Comparison of ENCODE assay signal across 1 cellular context in the genomic region with DNA sequence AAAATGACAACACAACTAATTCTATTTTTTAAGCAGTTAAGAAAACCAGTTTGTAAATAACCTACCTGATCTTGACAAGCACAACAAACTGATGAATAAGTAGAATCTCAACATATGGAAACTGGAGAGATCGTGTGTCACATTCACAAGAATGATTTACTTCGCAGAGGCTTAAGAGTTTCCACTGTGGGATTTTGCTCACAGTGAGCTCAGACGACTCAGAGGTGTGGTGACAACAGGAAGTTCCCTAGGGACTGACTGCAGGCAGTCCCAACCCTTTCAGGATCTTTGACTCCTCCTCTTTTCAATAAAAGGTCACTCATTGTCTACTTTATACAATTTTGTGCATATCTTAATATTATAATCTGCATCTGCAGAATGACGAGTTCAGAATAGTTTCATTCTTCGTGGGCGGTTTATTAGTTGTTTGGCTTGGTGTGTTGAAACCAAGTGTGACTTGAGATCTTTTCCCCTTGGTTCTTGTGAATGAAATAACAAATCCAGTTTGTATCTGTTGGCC.
TF ChIP-seq lines count a peak whose summit lies in the region.

TSS of gene LIPH (minus strand) at position 231 of the 520 bp plus-strand sequence. CDS start at position 114, 117 bp downstream.

TF ChIP-seq in GM12878, 131 proteins besides CTCF, POLR2A, EP300 and RAD21 (continued from another document and continues in another):
- TF ChIP-seq PRDM15 (CRISPR knock-in tag; IDR thresholded peaks at IDR 0.05) = no peak
- no peak for TF ChIP-seq E4F1 (IDR thresholded peaks at IDR 0.05; ENCODE audit: borderline replicate concordance, partially characterized antibody)
- no peak for TF ChIP-seq PML (IDR thresholded peaks at IDR 0.05; ENCODE audit: low read length)
- no peak for TF ChIP-seq TARDBP (IDR thresholded peaks at IDR 0.05; ENCODE audit: borderline replicate concordance)
- TF ChIP-seq CREM (IDR thresholded peaks at IDR 0.05; ENCODE audit: low read depth) = no peak
- no peak for TF ChIP-seq TCF7 (IDR thresholded peaks at IDR 0.05; ENCODE audit: borderline replicate concordance)
- no peak for TF ChIP-seq IRF4 (IDR thresholded peaks at IDR 0.05; ENCODE audit: low read depth, low read length)
- TF ChIP-seq STAT1 (conservative IDR thresholded peaks at IDR 0.05) = no peak
- TF ChIP-seq BCLAF1 (IDR thresholded peaks at IDR 0.05) = no peak
- peak; percentile 96 for TF ChIP-seq MEF2B (IDR thresholded peaks at IDR 0.05; ENCODE audit: partially characterized antibody, poor library complexity, severe bottlenecking)
- no peak for TF ChIP-seq NFXL1 (IDR thresholded peaks at IDR 0.05; ENCODE audit: borderline replicate concordance)
- TF ChIP-seq EED (IDR thresholded peaks at IDR 0.05; ENCODE audit: low read depth) = peak; percentile 77
- TF ChIP-seq CHD1 (IDR thresholded peaks at IDR 0.05; ENCODE audit: low read depth, low read length) = no peak
- TF ChIP-seq, protein P1, sequence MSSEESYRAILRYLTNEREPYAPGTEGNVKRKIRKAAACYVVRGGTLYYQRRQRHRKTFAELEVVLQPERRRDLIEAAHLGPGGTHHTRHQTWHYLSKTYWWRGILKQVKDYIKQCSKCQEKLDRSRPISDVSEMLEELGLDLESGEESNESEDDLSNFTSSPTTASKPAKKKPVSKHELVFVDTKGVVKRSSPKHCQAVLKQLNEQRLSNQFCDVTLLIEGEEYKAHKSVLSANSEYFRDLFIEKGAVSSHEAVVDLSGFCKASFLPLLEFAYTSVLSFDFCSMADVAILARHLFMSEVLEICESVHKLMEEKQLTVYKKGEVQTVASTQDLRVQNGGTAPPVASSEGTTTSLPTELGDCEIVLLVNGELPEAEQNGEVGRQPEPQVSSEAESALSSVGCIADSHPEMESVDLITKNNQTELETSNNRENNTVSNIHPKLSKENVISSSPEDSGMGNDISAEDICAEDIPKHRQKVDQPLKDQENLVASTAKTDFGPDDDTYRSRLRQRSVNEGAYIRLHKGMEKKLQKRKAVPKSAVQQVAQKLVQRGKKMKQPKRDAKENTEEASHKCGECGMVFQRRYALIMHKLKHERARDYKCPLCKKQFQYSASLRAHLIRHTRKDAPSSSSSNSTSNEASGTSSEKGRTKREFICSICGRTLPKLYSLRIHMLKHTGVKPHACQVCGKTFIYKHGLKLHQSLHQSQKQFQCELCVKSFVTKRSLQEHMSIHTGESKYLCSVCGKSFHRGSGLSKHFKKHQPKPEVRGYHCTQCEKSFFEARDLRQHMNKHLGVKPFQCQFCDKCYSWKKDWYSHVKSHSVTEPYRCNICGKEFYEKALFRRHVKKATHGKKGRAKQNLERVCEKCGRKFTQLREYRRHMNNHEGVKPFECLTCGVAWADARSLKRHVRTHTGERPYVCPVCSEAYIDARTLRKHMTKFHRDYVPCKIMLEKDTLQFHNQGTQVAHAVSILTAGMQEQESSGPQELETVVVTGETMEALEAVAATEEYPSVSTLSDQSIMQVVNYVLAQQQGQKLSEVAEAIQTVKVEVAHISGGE (CRISPR knock-in tag; IDR thresholded peaks at IDR 0.05) = no peak
- TF ChIP-seq, protein P2, sequence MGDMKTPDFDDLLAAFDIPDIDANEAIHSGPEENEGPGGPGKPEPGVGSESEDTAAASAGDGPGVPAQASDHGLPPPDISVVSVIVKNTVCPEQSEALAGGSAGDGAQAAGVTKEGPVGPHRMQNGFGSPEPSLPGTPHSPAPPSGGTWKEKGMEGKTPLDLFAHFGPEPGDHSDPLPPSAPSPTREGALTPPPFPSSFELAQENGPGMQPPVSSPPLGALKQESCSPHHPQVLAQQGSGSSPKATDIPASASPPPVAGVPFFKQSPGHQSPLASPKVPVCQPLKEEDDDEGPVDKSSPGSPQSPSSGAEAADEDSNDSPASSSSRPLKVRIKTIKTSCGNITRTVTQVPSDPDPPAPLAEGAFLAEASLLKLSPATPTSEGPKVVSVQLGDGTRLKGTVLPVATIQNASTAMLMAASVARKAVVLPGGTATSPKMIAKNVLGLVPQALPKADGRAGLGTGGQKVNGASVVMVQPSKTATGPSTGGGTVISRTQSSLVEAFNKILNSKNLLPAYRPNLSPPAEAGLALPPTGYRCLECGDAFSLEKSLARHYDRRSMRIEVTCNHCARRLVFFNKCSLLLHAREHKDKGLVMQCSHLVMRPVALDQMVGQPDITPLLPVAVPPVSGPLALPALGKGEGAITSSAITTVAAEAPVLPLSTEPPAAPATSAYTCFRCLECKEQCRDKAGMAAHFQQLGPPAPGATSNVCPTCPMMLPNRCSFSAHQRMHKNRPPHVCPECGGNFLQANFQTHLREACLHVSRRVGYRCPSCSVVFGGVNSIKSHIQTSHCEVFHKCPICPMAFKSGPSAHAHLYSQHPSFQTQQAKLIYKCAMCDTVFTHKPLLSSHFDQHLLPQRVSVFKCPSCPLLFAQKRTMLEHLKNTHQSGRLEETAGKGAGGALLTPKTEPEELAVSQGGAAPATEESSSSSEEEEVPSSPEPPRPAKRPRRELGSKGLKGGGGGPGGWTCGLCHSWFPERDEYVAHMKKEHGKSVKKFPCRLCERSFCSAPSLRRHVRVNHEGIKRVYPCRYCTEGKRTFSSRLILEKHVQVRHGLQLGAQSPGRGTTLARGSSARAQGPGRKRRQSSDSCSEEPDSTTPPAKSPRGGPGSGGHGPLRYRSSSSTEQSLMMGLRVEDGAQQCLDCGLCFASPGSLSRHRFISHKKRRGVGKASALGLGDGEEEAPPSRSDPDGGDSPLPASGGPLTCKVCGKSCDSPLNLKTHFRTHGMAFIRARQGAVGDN (IDR thresholded peaks at IDR 0.05) = no peak
- no peak for TF ChIP-seq JUND (IDR thresholded peaks at IDR 0.05; ENCODE audit: low read depth, low read length)
- TF ChIP-seq CBX3 (IDR thresholded peaks at IDR 0.05; ENCODE audit: borderline replicate concordance, low read depth) = no peak
- no peak for TF ChIP-seq BCL11A (IDR thresholded peaks at IDR 0.05; ENCODE audit: low read depth, low read length)
- peak; percentile 78 for TF ChIP-seq IKZF1 (conservative IDR thresholded peaks at IDR 0.05)
- TF ChIP-seq SUPT20H (IDR thresholded peaks at IDR 0.05; ENCODE audit: borderline replicate concordance, control insufficient read depth, low read depth, low read length) = no peak
- 0 out of 3 replicates have a peak, but pooled peaks have one; percentile 18 for TF ChIP-seq POU2F2 (IDR thresholded peaks at IDR 0.05; ENCODE audit: borderline replicate concordance, low read depth, low read length)
- no peak for TF ChIP-seq EGR1 (IDR thresholded peaks at IDR 0.05; ENCODE audit: borderline replicate concordance in 1 of 2, low read depth in 2 of 2, low read length in 2 of 2)
- TF ChIP-seq, protein P3, sequence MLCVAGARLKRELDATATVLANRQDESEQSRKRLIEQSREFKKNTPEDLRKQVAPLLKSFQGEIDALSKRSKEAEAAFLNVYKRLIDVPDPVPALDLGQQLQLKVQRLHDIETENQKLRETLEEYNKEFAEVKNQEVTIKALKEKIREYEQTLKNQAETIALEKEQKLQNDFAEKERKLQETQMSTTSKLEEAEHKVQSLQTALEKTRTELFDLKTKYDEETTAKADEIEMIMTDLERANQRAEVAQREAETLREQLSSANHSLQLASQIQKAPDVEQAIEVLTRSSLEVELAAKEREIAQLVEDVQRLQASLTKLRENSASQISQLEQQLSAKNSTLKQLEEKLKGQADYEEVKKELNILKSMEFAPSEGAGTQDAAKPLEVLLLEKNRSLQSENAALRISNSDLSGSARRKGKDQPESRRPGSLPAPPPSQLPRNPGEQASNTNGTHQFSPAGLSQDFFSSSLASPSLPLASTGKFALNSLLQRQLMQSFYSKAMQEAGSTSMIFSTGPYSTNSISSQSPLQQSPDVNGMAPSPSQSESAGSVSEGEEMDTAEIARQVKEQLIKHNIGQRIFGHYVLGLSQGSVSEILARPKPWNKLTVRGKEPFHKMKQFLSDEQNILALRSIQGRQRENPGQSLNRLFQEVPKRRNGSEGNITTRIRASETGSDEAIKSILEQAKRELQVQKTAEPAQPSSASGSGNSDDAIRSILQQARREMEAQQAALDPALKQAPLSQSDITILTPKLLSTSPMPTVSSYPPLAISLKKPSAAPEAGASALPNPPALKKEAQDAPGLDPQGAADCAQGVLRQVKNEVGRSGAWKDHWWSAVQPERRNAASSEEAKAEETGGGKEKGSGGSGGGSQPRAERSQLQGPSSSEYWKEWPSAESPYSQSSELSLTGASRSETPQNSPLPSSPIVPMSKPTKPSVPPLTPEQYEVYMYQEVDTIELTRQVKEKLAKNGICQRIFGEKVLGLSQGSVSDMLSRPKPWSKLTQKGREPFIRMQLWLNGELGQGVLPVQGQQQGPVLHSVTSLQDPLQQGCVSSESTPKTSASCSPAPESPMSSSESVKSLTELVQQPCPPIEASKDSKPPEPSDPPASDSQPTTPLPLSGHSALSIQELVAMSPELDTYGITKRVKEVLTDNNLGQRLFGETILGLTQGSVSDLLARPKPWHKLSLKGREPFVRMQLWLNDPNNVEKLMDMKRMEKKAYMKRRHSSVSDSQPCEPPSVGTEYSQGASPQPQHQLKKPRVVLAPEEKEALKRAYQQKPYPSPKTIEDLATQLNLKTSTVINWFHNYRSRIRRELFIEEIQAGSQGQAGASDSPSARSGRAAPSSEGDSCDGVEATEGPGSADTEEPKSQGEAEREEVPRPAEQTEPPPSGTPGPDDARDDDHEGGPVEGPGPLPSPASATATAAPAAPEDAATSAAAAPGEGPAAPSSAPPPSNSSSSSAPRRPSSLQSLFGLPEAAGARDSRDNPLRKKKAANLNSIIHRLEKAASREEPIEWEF (IDR thresholded peaks at IDR 0.05; ENCODE audit: insufficient replicate concordance, low read depth, low read length) = peak; percentile 71
